8 cellular contexts compared by ENCODE assay signal in genomic region chr9:120619751-120620655, GRCh38. TPM values are rescaled to one million over a fixed set of nuclear protein-coding genes. Genes with fewer than 3 reads are reported as not detected.
DNase-seq lines count a peak whose midpoint lies in the region; ATAC-seq, FAIRE-seq and TF ChIP-seq lines count a peak whose summit lies in the region.

No MANE protein-coding gene starts in this region.

- WGBS in K562 (ENCODE audit: insufficient coverage, low coverage, missing lambda C conversion rate) = 16% methylated on average over 8 of the region's 8 CpGs
- 50 to 55% (median 51%) methylated on average over 8 of the region's 8 CpGs for WGBS in spleen, 5 donors

- H3K9me1 ChIP-seq in K562 (ENCODE audit: control insufficient read depth, insufficient read depth, low read length) = no peaks in the 10 kb centered on the region

- H3K9ac ChIP-seq in K562 (ENCODE audit: insufficient read depth in 1 of 2, low read depth in 2 of 2, low read length in 2 of 2) = no peak overlapping the region; a peak in 1 of 4 replicates

- intact Hi-C loops in K562 (cut with micrococcal nuclease) (loop anchor here (2.0 to 10.0 kb wide), 4 partner anchors 93 to 315 kb away; no protein-coding TSS in a partner anchor), spleen (cut with DNase I; ENCODE audit: low total_unique reads) (no loop called here)

- in situ Hi-C loops in K562 (cut with MboI) = loop anchor here (25.0 kb wide), 1 partner anchor 317 kb away; the partner anchor contains the start of gene TRAF1

- H3K79me2 ChIP-seq in K562 (ENCODE audit: control insufficient read depth, insufficient read depth, low read length) = no peaks in the 10 kb centered on the region

- no peak for TF ChIP-seq EP300 in K562 (IDR thresholded peaks at IDR 0.05; ENCODE audit: low read length)

- H3K36me3 ChIP-seq in K562 (ENCODE audit: control insufficient read depth, insufficient read depth, low read length) (no peaks in the 10 kb centered on the region), spleen (peaks cover 0 to 65% (median 4%) of the 10 kb centered on the region in 6 donors)

- ATAC-seq in GM21737 (IDR thresholded peaks at IDR 0.05; ENCODE audit: unreplicated experiment) (peak; percentile 74), K562 (peak; percentile 95), HG03469 (IDR thresholded peaks at IDR 0.05; ENCODE audit: unreplicated experiment) (no peak)

- FAIRE-seq in TTC549 (lab: Jason Lieb, UNC) (peak; percentile 90), K562 (lab: Jason Lieb, UNC) (peak; percentile 90)

- H3K27me3 ChIP-seq in K562 (ENCODE audit: control insufficient read depth in 2 of 2, insufficient read depth in 2 of 2, low read length in 2 of 2) = no peaks in the 10 kb centered on the region
- H3K27me3 ChIP-seq in spleen (replicated peaks in 1 of 7) = no peaks in the 10 kb centered on the region

- H3K4me1 ChIP-seq in K562 (replicated peaks in 1 of 2; ENCODE audit: control insufficient read depth in 2 of 2, insufficient read depth in 2 of 2, low read length in 2 of 2) (no peaks in the 10 kb centered on the region), spleen (peaks cover 0 to 14% (median 6%) of the 10 kb centered on the region in 6 donors)

- no peak overlapping the region for H3K4me3 ChIP-seq in K562
- H3K4me3 ChIP-seq in spleen = no peak overlapping the region

- peak; percentile 34 for DNase-seq in CMK (ENCODE audit: low read depth)
- peak; percentile 58 for DNase-seq in NCI-H2029 (lab: John Stamatoyannopoulos, UW)
- peak; percentile 69 to 78 (median 69) for DNase-seq in K562 (ENCODE audit: extremely low read depth in 1 of 4, low spot score in 3 of 4)
- DNase-seq in iPS DF 4.7 (ENCODE audit: extremely low read depth, low spot score) = peak; percentile 64
- DNase-seq in spleen = no peak

- CTCF ChIA-PET in K562 (lab: Yijun Ruan, JAX; ENCODE audit: low intra/inter-chr PET ratio) = interaction anchor here (0.7 to 1.3 kb wide), 3 partner anchors 123 to 780 kb away, joined by 3 read pairs; no protein-coding TSS in a partner anchor

- H3K9me3 ChIP-seq in K562 (replicated peaks; ENCODE audit: control insufficient read depth, insufficient read depth, low read depth, low read length) (no peaks in the 10 kb centered on the region), spleen (no peaks in the 10 kb centered on the region)

- POLR2A ChIA-PET in K562 (lab: Yijun Ruan, JAX) = interaction anchor here (1.0 kb wide), 1 partner anchor 16 kb away, joined by 5 read pairs; no protein-coding TSS in a partner anchor

- peak; percentile 71 to 81 for TF ChIP-seq RAD21 in K562 (CRISPR knock-in tag; conservative IDR thresholded peaks at IDR 0.05 in 1 of 2, IDR thresholded peaks at IDR 0.05 in 1 of 2)

- H2AFZ ChIP-seq in K562 (ENCODE audit: low read depth, low read length) = peak overlapping the region; percentile 52; the same call in 1 of the 2 replicates

- no peaks in the 10 kb centered on the region for H4K20me1 ChIP-seq in K562 (replicated peaks; ENCODE audit: control insufficient read depth, insufficient read depth, low read length)

- H3K27ac ChIP-seq in K562 (ENCODE audit: extremely low read depth, low read depth, low read length) (no peak overlapping the region), spleen (peak overlapping the region in 1 of 8 donors; percentile 13)

- peak; percentile 75 to 87 (median 81) for TF ChIP-seq CTCF in K562 (IDR thresholded peaks at IDR 0.05 in 2 of 3, conservative IDR thresholded peaks at IDR 0.05 in 1 of 3; ENCODE audit: insufficient read depth in 2 of 3, low read depth in 1 of 3, low read length in 3 of 3)
- TF ChIP-seq CTCF in spleen (IDR thresholded peaks at IDR 0.05 in 8 of 11, conservative IDR thresholded peaks at IDR 0.05 in 3 of 11) = peak; percentile 54 to 88 (median 81)

- no TSS peak for BruUV-seq in K562 (replicated peaks; lab: Mats Ljungman, UMichigan)

- H3K4me2 ChIP-seq in K562 (ENCODE audit: insufficient read depth, low read length) = no peak overlapping the region

- no peak for TF ChIP-seq POLR2A in K562 (conservative IDR thresholded peaks at IDR 0.05)
- no peak for TF ChIP-seq POLR2A in spleen (IDR thresholded peaks at IDR 0.05)

TF ChIP-seq in K562, 482 proteins besides CTCF, POLR2A, EP300 and RAD21 (continues in another document):
- TF ChIP-seq DACH1 (IDR thresholded peaks at IDR 0.05; ENCODE audit: partially characterized antibody) (no peak), FOXA3 (CRISPR knock-in tag; conservative IDR thresholded peaks at IDR 0.05 in 1 of 2, IDR thresholded peaks at IDR 0.05 in 1 of 2) (no peak), CREB5 (CRISPR knock-in tag; IDR thresholded peaks at IDR 0.05) (no peak), MBD1 (CRISPR knock-in tag; IDR thresholded peaks at IDR 0.05) (no peak), ELF1 (tag; IDR thresholded peaks at IDR 0.05) (0 out of 2 replicates have a peak, but pooled peaks have one; percentile 27), SMC3 (conservative IDR thresholded peaks at IDR 0.05; ENCODE audit: insufficient read depth, low read depth, low read length) (peak; percentile 56), HOMEZ (CRISPR knock-in tag; IDR thresholded peaks at IDR 0.05) (no peak), ETS1 (conservative IDR thresholded peaks at IDR 0.05; ENCODE audit: control insufficient read depth, low read depth, low read length) (no peak), KDM4B (IDR thresholded peaks at IDR 0.05; ENCODE audit: borderline replicate concordance in 2 of 2, low read depth in 1 of 2) (no peak), ZNF584 (CRISPR knock-in tag; IDR thresholded peaks at IDR 0.05; ENCODE audit: low read depth) (no peak)

RNA-seq across cellular contexts. Expression of gene CDK5RAP2, which starts 40.0 kb away (rescaled TPM):
- 137 and 219 TPM in 2 replicates for total RNA-seq in K562 (2011; cell fraction: chromatin; rRNA removed; ENCODE audit: low replicate concordance)
- 64.2 and 82.4 TPM in 2 replicates for total RNA-seq in K562 (2011; cell fraction: nucleolus; rRNA removed)
- 131 and 136 TPM in 2 replicates for total RNA-seq in K562 (2011; cell fraction: nucleoplasm; rRNA removed)
- total RNA-seq in K562 (2014; rRNA removed) (39.5 and 43.1 TPM in 2 replicates), K562 (2014; rRNA removed; fragmentation: Illumina TruSeq; extraction: Trizol) (38.7 and 42.2 TPM in 2 replicates), K562 (2015; rRNA removed; fragmentation: Illumina TruSeq; extraction: Trizol) (48.5 and 52.3 TPM in 2 replicates), K562 (2021) (59.4 and 68.8 TPM in 2 replicates), spleen (10 to 100 TPM; 54.7 to 93.7 (median 80.8) TPM)
- polyA plus RNA-seq in K562 (2011; rRNA removed) (33.8 and 40.9 TPM in 2 replicates), K562 (2014; fragmentation: Illumina TruSeq; extraction: Trizol) (54.6 and 61.3 TPM in 2 replicates), K562 (2014; fragmentation: Nextera tagmentation; extraction: Ambion mirVana) (10 to 100 TPM; 19.9 to 28.0 TPM), K562 (2014; rRNA removed) (41.7 and 63.4 TPM in 2 replicates), spleen (10 to 100 TPM; 19.5 to 32.2 (median 32.2) TPM)
- polyA plus RNA-seq in K562 (2011; cell fraction: cytosol; rRNA removed) = 20.8 and 22.2 TPM in 2 replicates
- 140 and 141 TPM in 2 replicates for polyA plus RNA-seq in K562 (2011; cell fraction: nucleus; rRNA removed)
- 38.2 and 52.8 TPM in 2 replicates for polyA plus RNA-seq in K562 (2012)
- 74.0 and 76.2 TPM in 2 replicates for polyA minus RNA-seq in K562 (2011; rRNA and poly(A)+ RNA removed)
- polyA minus RNA-seq in K562 (2011; cell fraction: cytosol; rRNA and poly(A)+ RNA removed) = 28.2 and 29.1 TPM in 2 replicates
- 67.2 and 117 TPM in 2 replicates for polyA minus RNA-seq in K562 (2011; cell fraction: nucleus; rRNA and poly(A)+ RNA removed)
